29 cellular contexts compared by ENCODE assay signal in genomic region chr3:143208976-143209714, GRCh38.
"Had no signal": no experiment of that assay in that cellular context is flagged by ENCODE, and none has a peak within 500 bp of the region (broad histone marks: within the 10 kb centered on the region; RNA-seq: fewer than 3 reads in every experiment).

No MANE protein-coding gene starts in this region.

- H3K4me3 ChIP-seq: lower lobe of right lung, tibial nerve had no signal

- H3K9me3 ChIP-seq: lower lobe of right lung, tibial nerve had no signal

- H3K27me3 ChIP-seq: tibial nerve had no signal

- H3K4me1 ChIP-seq: foreskin keratinocyte, lower lobe of right lung, tibial nerve had no signal

- DNase-seq: activated CD4-positive, alpha-beta T cell treated with anti-CD3 and anti-CD28 coated beads, Interleukin-2, amount 10 ng/mL, durations not matched to agents 7 days and 5 days; activated CD8-positive, alpha-beta T cell treated with anti-CD3 and anti-CD28 coated beads, Interleukin-2, amount 10 ng/mL, durations not matched to agents 7 days and 5 days; activated effector memory CD4-positive, alpha-beta T cell treated with Interleukin-2 at 50 U/mL for 16 hours; activated naive CD4-positive, alpha-beta T cell treated with anti-CD3 and anti-CD28 coated beads, Interleukin-2, amount 10 ng/mL, durations not matched to agents 7 days and 5 days; activated naive CD8-positive, alpha-beta T cell treated with anti-CD3 and anti-CD28 coated beads, Interleukin-2, amount 50 U/mL, for 24 hours; activated T-cell treated with anti-CD3 and anti-CD28 coated beads, Interleukin-2, amount 50 U/mL, for 4 hours; anterior cingulate cortex; central memory CD4-positive, alpha-beta T cell; endodermal cell; foreskin keratinocyte; glutamatergic neuron; hippocampal formation; lower lobe of right lung; nucleus accumbens; posterior cingulate gyrus; retina; stimulated activated CD4-positive, alpha-beta T cell treated with anti-CD3 and anti-CD28 coated beads, Interleukin-12 subunit alpha, Interleukin-12 subunit beta, amount 100 ng/mL, for 4 hours; stimulated activated CD4-positive, alpha-beta T cell treated with anti-CD3 and anti-CD28 coated beads, Interleukin-1b, Interleukin-23, amount 100 ng/mL, for 48 hours; stimulated activated CD8-positive, alpha-beta memory T cell treated with anti-CD3 and anti-CD28 coated beads, Interleukin-4, amount 100 ng/mL, for 48 hours; stimulated activated naive CD4-positive, alpha-beta T cell treated with Interleukin-2 at 50 U/mL for 16 hours; substantia nigra; T1000 had no signal

- ATAC-seq: activated CD4-positive, CD25-positive, alpha-beta regulatory T cell treated with anti-CD3 and anti-CD28 coated beads, Interleukin-2, amount 50 U/mL, for 24 hours; activated CD8-positive, alpha-beta T cell treated with anti-CD3 and anti-CD28 coated beads, Interleukin-2, amount 10 ng/mL, durations not matched to agents 7 days and 5 days; activated naive CD8-positive, alpha-beta T cell treated with anti-CD3 and anti-CD28 coated beads, Interleukin-2, amount 50 U/mL, for 24 hours; activated T-cell treated with anti-CD3 and anti-CD28 coated beads, Interleukin-2, amount 50 U/mL, for 4 hours; foreskin keratinocyte; lower lobe of right lung; natural killer cell treated with Interleukin-12 subunit alpha and Interleukin-12 subunit beta and Interleukin-15 and Interleukin-18, amount 100 ng/mL, for 72 hours had no signal

- FAIRE-seq: colon, islet of Langerhans, urothelium cell line had no signal

- H3K36me3 ChIP-seq: lower lobe of right lung, tibial nerve had no signal

- H3K27ac ChIP-seq: epithelial cell of prostate, foreskin keratinocyte, lower lobe of right lung, tibial nerve had no signal
